1 cellular context compared by ENCODE assay signal in genomic region chr2:197452754-197453122, GRCh38.
TF ChIP-seq lines count a peak whose summit lies in the region.

No MANE protein-coding gene starts in this region.

TF ChIP-seq in GM12878, 131 proteins besides CTCF, POLR2A, EP300 and RAD21 (continues in another document):
- TF ChIP-seq ZNF24 (IDR thresholded peaks at IDR 0.05) (no peak), HCFC1 (IDR thresholded peaks at IDR 0.05; ENCODE audit: low read length) (no peak), SMAD5 (IDR thresholded peaks at IDR 0.05; ENCODE audit: low read depth) (no peak), ZNF384 (IDR thresholded peaks at IDR 0.05; ENCODE audit: borderline replicate concordance, low read depth, low read length) (no peak), RAD51 (IDR thresholded peaks at IDR 0.05) (no peak), RELA (IDR thresholded peaks at IDR 0.05; ENCODE audit: borderline replicate concordance, partially characterized antibody) (peak; percentile 90), PAX8 (IDR thresholded peaks at IDR 0.05) (no peak), CBFB (IDR thresholded peaks at IDR 0.05; ENCODE audit: low read depth) (no peak), IRF4 (IDR thresholded peaks at IDR 0.05; ENCODE audit: low read depth, low read length) (peak; percentile 36; the same call in 1 of the 2 replicates), FOS (IDR thresholded peaks at IDR 0.05; ENCODE audit: borderline replicate concordance, extremely low read depth, insufficient read length) (no peak), CREB1 (IDR thresholded peaks at IDR 0.05; ENCODE audit: low read depth) (no peak), YY1 (IDR thresholded peaks at IDR 0.05; ENCODE audit: low read depth, low read length) (no peak), YBX1 (IDR thresholded peaks at IDR 0.05) (no peak), SMC3 (IDR thresholded peaks at IDR 0.05; ENCODE audit: borderline replicate concordance, low read length) (no peak), BHLHE40 (IDR thresholded peaks at IDR 0.05; ENCODE audit: borderline replicate concordance in 1 of 2, low read depth in 2 of 2, low read length in 1 of 2) (no peak; a peak in 1 of 4 replicates), RB1 (IDR thresholded peaks at IDR 0.05; ENCODE audit: borderline replicate concordance) (peak; percentile 32; the same call in 1 of the 2 replicates), USF1 (IDR thresholded peaks at IDR 0.05; ENCODE audit: borderline replicate concordance, extremely low read length, insufficient read depth, low read depth, low read length) (no peak), HDGF (IDR thresholded peaks at IDR 0.05) (no peak), POLR2AphosphoS2 (IDR thresholded peaks at IDR 0.05; ENCODE audit: low read depth, low read length) (no peak; the same call in 1 of the 2 replicates), SRF (IDR thresholded peaks at IDR 0.05; ENCODE audit: low read depth in 2 of 2, low read length in 2 of 2) (no peak), SREBF2 (IDR thresholded peaks at IDR 0.05; ENCODE audit: low read length) (no peak), EED (IDR thresholded peaks at IDR 0.05; ENCODE audit: low read depth) (no peak), TCF12 (IDR thresholded peaks at IDR 0.05; ENCODE audit: low read depth, low read length) (no peak), POLR2AphosphoS5 (IDR thresholded peaks at IDR 0.05; ENCODE audit: low read length) (peak; percentile 58; the same call in 1 of the 2 replicates), GABPA (IDR thresholded peaks at IDR 0.05; ENCODE audit: low read depth) (no peak), ESRRA (IDR thresholded peaks at IDR 0.05; ENCODE audit: low read length) (no peak), RCOR1 (conservative IDR thresholded peaks at IDR 0.05; ENCODE audit: low read depth, low read length) (0 out of 2 replicates have a peak, but pooled peaks have one; percentile 47), RBBP5 (conservative IDR thresholded peaks at IDR 0.05) (no peak)
- TF ChIP-seq, protein P1, sequence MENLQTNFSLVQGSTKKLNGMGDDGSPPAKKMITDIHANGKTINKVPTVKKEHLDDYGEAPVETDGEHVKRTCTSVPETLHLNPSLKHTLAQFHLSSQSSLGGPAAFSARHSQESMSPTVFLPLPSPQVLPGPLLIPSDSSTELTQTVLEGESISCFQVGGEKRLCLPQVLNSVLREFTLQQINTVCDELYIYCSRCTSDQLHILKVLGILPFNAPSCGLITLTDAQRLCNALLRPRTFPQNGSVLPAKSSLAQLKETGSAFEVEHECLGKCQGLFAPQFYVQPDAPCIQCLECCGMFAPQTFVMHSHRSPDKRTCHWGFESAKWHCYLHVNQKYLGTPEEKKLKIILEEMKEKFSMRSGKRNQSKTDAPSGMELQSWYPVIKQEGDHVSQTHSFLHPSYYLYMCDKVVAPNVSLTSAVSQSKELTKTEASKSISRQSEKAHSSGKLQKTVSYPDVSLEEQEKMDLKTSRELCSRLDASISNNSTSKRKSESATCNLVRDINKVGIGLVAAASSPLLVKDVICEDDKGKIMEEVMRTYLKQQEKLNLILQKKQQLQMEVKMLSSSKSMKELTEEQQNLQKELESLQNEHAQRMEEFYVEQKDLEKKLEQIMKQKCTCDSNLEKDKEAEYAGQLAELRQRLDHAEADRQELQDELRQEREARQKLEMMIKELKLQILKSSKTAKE (IDR thresholded peaks at IDR 0.05; ENCODE audit: low read depth, poor library complexity, severe bottlenecking): no peak
- TF ChIP-seq, protein P2, sequence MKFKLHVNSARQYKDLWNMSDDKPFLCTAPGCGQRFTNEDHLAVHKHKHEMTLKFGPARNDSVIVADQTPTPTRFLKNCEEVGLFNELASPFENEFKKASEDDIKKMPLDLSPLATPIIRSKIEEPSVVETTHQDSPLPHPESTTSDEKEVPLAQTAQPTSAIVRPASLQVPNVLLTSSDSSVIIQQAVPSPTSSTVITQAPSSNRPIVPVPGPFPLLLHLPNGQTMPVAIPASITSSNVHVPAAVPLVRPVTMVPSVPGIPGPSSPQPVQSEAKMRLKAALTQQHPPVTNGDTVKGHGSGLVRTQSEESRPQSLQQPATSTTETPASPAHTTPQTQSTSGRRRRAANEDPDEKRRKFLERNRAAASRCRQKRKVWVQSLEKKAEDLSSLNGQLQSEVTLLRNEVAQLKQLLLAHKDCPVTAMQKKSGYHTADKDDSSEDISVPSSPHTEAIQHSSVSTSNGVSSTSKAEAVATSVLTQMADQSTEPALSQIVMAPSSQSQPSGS (IDR thresholded peaks at IDR 0.05; ENCODE audit: low read length): no peak
- TF ChIP-seq, protein P3, sequence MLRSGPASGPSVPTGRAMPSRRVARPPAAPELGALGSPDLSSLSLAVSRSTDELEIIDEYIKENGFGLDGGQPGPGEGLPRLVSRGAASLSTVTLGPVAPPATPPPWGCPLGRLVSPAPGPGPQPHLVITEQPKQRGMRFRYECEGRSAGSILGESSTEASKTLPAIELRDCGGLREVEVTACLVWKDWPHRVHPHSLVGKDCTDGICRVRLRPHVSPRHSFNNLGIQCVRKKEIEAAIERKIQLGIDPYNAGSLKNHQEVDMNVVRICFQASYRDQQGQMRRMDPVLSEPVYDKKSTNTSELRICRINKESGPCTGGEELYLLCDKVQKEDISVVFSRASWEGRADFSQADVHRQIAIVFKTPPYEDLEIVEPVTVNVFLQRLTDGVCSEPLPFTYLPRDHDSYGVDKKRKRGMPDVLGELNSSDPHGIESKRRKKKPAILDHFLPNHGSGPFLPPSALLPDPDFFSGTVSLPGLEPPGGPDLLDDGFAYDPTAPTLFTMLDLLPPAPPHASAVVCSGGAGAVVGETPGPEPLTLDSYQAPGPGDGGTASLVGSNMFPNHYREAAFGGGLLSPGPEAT (IDR thresholded peaks at IDR 0.05; ENCODE audit: low read depth): no peak
- TF ChIP-seq, protein P4, sequence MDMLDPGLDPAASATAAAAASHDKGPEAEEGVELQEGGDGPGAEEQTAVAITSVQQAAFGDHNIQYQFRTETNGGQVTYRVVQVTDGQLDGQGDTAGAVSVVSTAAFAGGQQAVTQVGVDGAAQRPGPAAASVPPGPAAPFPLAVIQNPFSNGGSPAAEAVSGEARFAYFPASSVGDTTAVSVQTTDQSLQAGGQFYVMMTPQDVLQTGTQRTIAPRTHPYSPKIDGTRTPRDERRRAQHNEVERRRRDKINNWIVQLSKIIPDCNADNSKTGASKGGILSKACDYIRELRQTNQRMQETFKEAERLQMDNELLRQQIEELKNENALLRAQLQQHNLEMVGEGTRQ (IDR thresholded peaks at IDR 0.05; ENCODE audit: borderline replicate concordance, low read depth, low read length): no peak
- TF ChIP-seq, protein P5, sequence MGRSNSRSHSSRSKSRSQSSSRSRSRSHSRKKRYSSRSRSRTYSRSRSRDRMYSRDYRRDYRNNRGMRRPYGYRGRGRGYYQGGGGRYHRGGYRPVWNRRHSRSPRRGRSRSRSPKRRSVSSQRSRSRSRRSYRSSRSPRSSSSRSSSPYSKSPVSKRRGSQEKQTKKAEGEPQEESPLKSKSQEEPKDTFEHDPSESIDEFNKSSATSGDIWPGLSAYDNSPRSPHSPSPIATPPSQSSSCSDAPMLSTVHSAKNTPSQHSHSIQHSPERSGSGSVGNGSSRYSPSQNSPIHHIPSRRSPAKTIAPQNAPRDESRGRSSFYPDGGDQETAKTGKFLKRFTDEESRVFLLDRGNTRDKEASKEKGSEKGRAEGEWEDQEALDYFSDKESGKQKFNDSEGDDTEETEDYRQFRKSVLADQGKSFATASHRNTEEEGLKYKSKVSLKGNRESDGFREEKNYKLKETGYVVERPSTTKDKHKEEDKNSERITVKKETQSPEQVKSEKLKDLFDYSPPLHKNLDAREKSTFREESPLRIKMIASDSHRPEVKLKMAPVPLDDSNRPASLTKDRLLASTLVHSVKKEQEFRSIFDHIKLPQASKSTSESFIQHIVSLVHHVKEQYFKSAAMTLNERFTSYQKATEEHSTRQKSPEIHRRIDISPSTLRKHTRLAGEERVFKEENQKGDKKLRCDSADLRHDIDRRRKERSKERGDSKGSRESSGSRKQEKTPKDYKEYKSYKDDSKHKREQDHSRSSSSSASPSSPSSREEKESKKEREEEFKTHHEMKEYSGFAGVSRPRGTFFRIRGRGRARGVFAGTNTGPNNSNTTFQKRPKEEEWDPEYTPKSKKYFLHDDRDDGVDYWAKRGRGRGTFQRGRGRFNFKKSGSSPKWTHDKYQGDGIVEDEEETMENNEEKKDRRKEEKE (IDR thresholded peaks at IDR 0.05): no peak
- TF ChIP-seq, protein P6, sequence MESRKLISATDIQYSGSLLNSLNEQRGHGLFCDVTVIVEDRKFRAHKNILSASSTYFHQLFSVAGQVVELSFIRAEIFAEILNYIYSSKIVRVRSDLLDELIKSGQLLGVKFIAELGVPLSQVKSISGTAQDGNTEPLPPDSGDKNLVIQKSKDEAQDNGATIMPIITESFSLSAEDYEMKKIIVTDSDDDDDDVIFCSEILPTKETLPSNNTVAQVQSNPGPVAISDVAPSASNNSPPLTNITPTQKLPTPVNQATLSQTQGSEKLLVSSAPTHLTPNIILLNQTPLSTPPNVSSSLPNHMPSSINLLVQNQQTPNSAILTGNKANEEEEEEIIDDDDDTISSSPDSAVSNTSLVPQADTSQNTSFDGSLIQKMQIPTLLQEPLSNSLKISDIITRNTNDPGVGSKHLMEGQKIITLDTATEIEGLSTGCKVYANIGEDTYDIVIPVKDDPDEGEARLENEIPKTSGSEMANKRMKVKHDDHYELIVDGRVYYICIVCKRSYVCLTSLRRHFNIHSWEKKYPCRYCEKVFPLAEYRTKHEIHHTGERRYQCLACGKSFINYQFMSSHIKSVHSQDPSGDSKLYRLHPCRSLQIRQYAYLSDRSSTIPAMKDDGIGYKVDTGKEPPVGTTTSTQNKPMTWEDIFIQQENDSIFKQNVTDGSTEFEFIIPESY (IDR thresholded peaks at IDR 0.05): no peak
- TF ChIP-seq, protein P7, sequence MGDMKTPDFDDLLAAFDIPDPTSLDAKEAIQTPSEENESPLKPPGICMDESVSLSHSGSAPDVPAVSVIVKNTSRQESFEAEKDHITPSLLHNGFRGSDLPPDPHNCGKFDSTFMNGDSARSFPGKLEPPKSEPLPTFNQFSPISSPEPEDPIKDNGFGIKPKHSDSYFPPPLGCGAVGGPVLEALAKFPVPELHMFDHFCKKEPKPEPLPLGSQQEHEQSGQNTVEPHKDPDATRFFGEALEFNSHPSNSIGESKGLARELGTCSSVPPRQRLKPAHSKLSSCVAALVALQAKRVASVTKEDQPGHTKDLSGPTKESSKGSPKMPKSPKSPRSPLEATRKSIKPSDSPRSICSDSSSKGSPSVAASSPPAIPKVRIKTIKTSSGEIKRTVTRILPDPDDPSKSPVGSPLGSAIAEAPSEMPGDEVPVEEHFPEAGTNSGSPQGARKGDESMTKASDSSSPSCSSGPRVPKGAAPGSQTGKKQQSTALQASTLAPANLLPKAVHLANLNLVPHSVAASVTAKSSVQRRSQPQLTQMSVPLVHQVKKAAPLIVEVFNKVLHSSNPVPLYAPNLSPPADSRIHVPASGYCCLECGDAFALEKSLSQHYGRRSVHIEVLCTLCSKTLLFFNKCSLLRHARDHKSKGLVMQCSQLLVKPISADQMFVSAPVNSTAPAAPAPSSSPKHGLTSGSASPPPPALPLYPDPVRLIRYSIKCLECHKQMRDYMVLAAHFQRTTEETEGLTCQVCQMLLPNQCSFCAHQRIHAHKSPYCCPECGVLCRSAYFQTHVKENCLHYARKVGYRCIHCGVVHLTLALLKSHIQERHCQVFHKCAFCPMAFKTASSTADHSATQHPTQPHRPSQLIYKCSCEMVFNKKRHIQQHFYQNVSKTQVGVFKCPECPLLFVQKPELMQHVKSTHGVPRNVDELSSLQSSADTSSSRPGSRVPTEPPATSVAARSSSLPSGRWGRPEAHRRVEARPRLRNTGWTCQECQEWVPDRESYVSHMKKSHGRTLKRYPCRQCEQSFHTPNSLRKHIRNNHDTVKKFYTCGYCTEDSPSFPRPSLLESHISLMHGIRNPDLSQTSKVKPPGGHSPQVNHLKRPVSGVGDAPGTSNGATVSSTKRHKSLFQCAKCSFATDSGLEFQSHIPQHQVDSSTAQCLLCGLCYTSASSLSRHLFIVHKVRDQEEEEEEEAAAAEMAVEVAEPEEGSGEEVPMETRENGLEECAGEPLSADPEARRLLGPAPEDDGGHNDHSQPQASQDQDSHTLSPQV (IDR thresholded peaks at IDR 0.05): no peak
- TF ChIP-seq, protein P8, sequence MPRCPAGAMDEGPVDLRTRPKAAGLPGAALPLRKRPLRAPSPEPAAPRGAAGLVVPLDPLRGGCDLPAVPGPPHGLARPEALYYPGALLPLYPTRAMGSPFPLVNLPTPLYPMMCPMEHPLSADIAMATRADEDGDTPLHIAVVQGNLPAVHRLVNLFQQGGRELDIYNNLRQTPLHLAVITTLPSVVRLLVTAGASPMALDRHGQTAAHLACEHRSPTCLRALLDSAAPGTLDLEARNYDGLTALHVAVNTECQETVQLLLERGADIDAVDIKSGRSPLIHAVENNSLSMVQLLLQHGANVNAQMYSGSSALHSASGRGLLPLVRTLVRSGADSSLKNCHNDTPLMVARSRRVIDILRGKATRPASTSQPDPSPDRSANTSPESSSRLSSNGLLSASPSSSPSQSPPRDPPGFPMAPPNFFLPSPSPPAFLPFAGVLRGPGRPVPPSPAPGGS (IDR thresholded peaks at IDR 0.05; ENCODE audit: borderline replicate concordance, insufficient read depth, low read depth, low read length, poor library complexity, severe bottlenecking): no peak
- TF ChIP-seq, protein P9, sequence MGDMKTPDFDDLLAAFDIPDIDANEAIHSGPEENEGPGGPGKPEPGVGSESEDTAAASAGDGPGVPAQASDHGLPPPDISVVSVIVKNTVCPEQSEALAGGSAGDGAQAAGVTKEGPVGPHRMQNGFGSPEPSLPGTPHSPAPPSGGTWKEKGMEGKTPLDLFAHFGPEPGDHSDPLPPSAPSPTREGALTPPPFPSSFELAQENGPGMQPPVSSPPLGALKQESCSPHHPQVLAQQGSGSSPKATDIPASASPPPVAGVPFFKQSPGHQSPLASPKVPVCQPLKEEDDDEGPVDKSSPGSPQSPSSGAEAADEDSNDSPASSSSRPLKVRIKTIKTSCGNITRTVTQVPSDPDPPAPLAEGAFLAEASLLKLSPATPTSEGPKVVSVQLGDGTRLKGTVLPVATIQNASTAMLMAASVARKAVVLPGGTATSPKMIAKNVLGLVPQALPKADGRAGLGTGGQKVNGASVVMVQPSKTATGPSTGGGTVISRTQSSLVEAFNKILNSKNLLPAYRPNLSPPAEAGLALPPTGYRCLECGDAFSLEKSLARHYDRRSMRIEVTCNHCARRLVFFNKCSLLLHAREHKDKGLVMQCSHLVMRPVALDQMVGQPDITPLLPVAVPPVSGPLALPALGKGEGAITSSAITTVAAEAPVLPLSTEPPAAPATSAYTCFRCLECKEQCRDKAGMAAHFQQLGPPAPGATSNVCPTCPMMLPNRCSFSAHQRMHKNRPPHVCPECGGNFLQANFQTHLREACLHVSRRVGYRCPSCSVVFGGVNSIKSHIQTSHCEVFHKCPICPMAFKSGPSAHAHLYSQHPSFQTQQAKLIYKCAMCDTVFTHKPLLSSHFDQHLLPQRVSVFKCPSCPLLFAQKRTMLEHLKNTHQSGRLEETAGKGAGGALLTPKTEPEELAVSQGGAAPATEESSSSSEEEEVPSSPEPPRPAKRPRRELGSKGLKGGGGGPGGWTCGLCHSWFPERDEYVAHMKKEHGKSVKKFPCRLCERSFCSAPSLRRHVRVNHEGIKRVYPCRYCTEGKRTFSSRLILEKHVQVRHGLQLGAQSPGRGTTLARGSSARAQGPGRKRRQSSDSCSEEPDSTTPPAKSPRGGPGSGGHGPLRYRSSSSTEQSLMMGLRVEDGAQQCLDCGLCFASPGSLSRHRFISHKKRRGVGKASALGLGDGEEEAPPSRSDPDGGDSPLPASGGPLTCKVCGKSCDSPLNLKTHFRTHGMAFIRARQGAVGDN (IDR thresholded peaks at IDR 0.05): peak; percentile 36
